8 cellular contexts compared by ENCODE assay signal in genomic region chr10:110802090-110802489, GRCh38.
A peak's percentile ranks its signal among the peaks of the same experiment; 100 is the strongest.
DNase-seq lines count a peak whose midpoint lies in the region; ATAC-seq, FAIRE-seq and TF ChIP-seq lines count a peak whose summit lies in the region.

No MANE protein-coding gene starts in this region.

- H3K79me2 ChIP-seq in GM12878 (ENCODE audit: control insufficient read depth, insufficient read depth, low read length) = no peaks in the 10 kb centered on the region; the same call in 1 of the 2 replicates

- TF ChIP-seq POLR2A in GM12878 (IDR thresholded peaks at IDR 0.05; ENCODE audit: low read depth, low read length) = no peak

- H3K27ac Mint-ChIP-seq in mesothelial cell of epicardium (peak overlapping the region; percentile 76), WTC11 (no peak overlapping the region)

- RAD21 ChIA-PET in GM12878 (lab: Charles Lee; ENCODE audit: unreplicated experiment) = interaction anchor here (0.9 to 5.0 kb wide), 33 partner anchors 10 to 496 kb away, joined by 3 to 153 read pairs (median 15); partner anchors contain the start of genes BBIP1, PDCD4 and SHOC2

- H3K4me1 Mint-ChIP-seq in mesothelial cell of epicardium (peaks cover 25% of the 10 kb centered on the region), WTC11 (peaks cover 3% of the 10 kb centered on the region)

- in situ Hi-C loops in GM12878 (cut with MboI) = no loop called here

- no peak overlapping the region; the same call in 1 of the 2 replicates for H2AFZ ChIP-seq in GM12878 (ENCODE audit: control insufficient read depth, low read depth, low read length)

- H3K27ac ChIP-seq in GM12878 (ENCODE audit: control insufficient read depth, insufficient read depth) (peak overlapping the region; percentile 91), small intestine (ENCODE audit: low read depth in 1 of 2, low read length in 1 of 2) (peak overlapping the region in 1 of 2 donors; percentile 53)

- TF ChIP-seq CTCF in GM12878 (IDR thresholded peaks at IDR 0.05 in 2 of 3, conservative IDR thresholded peaks at IDR 0.05 in 1 of 3; ENCODE audit: control insufficient read depth in 2 of 3, extremely low read depth in 1 of 3, insufficient read depth in 1 of 3, low read depth in 3 of 3, low read length in 3 of 3) (no peak), mesothelial cell of epicardium (IDR thresholded peaks at IDR 0.05; ENCODE audit: unreplicated experiment) (no peak), WTC11 (IDR thresholded peaks at IDR 0.05) (no peak)

- CTCF ChIA-PET in GM12878 (lab: Yijun Ruan, JAX) = interaction anchor here (1.0 to 5.0 kb wide), 32 partner anchors 10 to 556 kb away, joined by 3 to 196 read pairs (median 14); partner anchors contain the start of genes BBIP1, PDCD4 and SHOC2
- CTCF ChIA-PET in WTC11 (lab: Charles Lee) = no interaction called here

- peaks cover 33% of the 10 kb centered on the region for H3K4me1 ChIP-seq in GM12878 (ENCODE audit: control insufficient read depth, insufficient read depth, low read length)
- peaks cover 0 to 6% of the 10 kb centered on the region in 2 donors for H3K4me1 ChIP-seq in small intestine (ENCODE audit: control insufficient read depth in 2 of 2, insufficient read depth in 1 of 2, low read depth in 1 of 2, low read length in 1 of 2)

- peaks cover 46% of the 10 kb centered on the region for H3K36me3 Mint-ChIP-seq in mesothelial cell of epicardium
- H3K36me3 Mint-ChIP-seq in WTC11 = no peaks in the 10 kb centered on the region

- H3K36me3 ChIP-seq in GM12878 (ENCODE audit: control insufficient read depth in 2 of 2, insufficient read depth in 2 of 2, low read length in 1 of 2) (no peaks in the 10 kb centered on the region), small intestine (ENCODE audit: control insufficient read depth in 2 of 2, insufficient read depth in 2 of 2, low read length in 2 of 2) (peaks cover 0 to 2% of the 10 kb centered on the region in 2 donors)

- H3K27me3 Mint-ChIP-seq in mesothelial cell of epicardium (ENCODE audit: low read depth) (no peaks in the 10 kb centered on the region), WTC11 (ENCODE audit: low read depth) (no peaks in the 10 kb centered on the region; the same call in 1 of the 2 replicates)

- H3K4me3 ChIP-seq in GM12878 (no peak overlapping the region), small intestine (ENCODE audit: low read depth in 1 of 2, low read length in 2 of 2) (no peak overlapping the region)

- DNase-seq in AG08395 (ENCODE audit: low spot score) (peak; percentile 53), H4 (ENCODE audit: low spot score) (peak; percentile 80), GM12878 (ENCODE audit: low read depth, low spot score) (no peak), mesothelial cell of epicardium (ENCODE audit: low spot score in 2 of 2, unreplicated experiment in 2 of 2) (no peak), NOMO-1 treated with DMSO at 0.1 percent for 48 hours (lab: John Stamatoyannopoulos, UW; ENCODE audit: unreplicated experiment) (no peak), KG1 (lab: John Stamatoyannopoulos, UW) (no peak), small intestine (no peak), WTC11 (ENCODE audit: low spot score) (no peak)

- H3K9me3 ChIP-seq in GM12878 (replicated peaks; ENCODE audit: control insufficient read depth, insufficient read depth, low read length) (no peaks in the 10 kb centered on the region; the same call in 2 of the 3 replicates), small intestine (ENCODE audit: control insufficient read depth, low read depth) (no peaks in the 10 kb centered on the region)

- BruUV-seq in GM12878 (replicated peaks; lab: Mats Ljungman, UMichigan) = no TSS peak

- no peak for TF ChIP-seq RAD21 in GM12878 (IDR thresholded peaks at IDR 0.05; ENCODE audit: insufficient read depth, low read depth, low read length)

- ATAC-seq in GM12878 = no peak
- ATAC-seq in WTC11 = no peak

- no peak for FAIRE-seq in GM12878 (lab: Jason Lieb, UNC)
- no peak for FAIRE-seq in small intestine (lab: Jason Lieb, UNC)

- no peaks in the 10 kb centered on the region for H3K9me3 Mint-ChIP-seq in mesothelial cell of epicardium
- H3K9me3 Mint-ChIP-seq in WTC11 = no peaks in the 10 kb centered on the region

- H3K27me3 ChIP-seq in GM12878 (replicated peaks in 1 of 2; ENCODE audit: control insufficient read depth in 2 of 2, insufficient read depth in 2 of 2, low read length in 1 of 2) = no peaks in the 10 kb centered on the region
- H3K27me3 ChIP-seq in small intestine (ENCODE audit: control insufficient read depth in 2 of 2, insufficient read depth in 2 of 2, low read length in 2 of 2) = no peaks in the 10 kb centered on the region

- intact Hi-C loops in GM12878 (cut with micrococcal nuclease; ENCODE audit: unreplicated experiment) = loop anchor here (2.0 to 5.0 kb wide), 2 partner anchors 71 to 190 kb away; no protein-coding TSS in a partner anchor

- no peaks in the 10 kb centered on the region for H4K20me1 ChIP-seq in GM12878 (ENCODE audit: control insufficient read depth, insufficient read depth)

- SMC1A ChIA-PET in GM12878 (lab: Charles Lee; ENCODE audit: uncharacterized antibody, unreplicated experiment) = interaction anchor here (0.5 to 20.6 kb wide), 34 partner anchors 11 to 329 kb away, joined by 3 to 327 read pairs (median 12); partner anchors contain the start of genes BBIP1, PDCD4 and SHOC2

- H3K4me3 Mint-ChIP-seq in mesothelial cell of epicardium (no peak overlapping the region), WTC11 (no peak overlapping the region)

- peak overlapping the region; percentile 67 for H3K9ac ChIP-seq in GM12878 (ENCODE audit: control insufficient read depth, insufficient read depth, low read length)

- peak overlapping the region; percentile 93 for H3K4me2 ChIP-seq in GM12878 (ENCODE audit: control insufficient read depth, insufficient read depth)

- WGBS in GM12878 (ENCODE audit: insufficient coverage, insufficient replicate concordance, low lambda C conversion rate, missing lambda C conversion rate) = 94% methylated on average over 1 of the region's 1 CpG
- WGBS in small intestine, 3 donors = 82 to 88% (median 86%) methylated on average over 1 of the region's 1 CpG

- POLR2A ChIA-PET in GM12878 (lab: Charles Lee) (interaction anchor here (0.7 to 3.5 kb wide), 16 partner anchors 8 to 117 kb away, joined by 3 to 48 read pairs (median 11); partner anchors contain the start of genes BBIP1, PDCD4 and SHOC2), WTC11 (lab: Charles Lee) (interaction anchor here (1.0 to 1.4 kb wide), 2 partner anchors 69 to 117 kb away, joined by 3 read pairs; partner anchors contain the start of genes BBIP1 and SHOC2)

- no peak for TF ChIP-seq EP300 in GM12878 (IDR thresholded peaks at IDR 0.05; ENCODE audit: borderline replicate concordance in 1 of 2, control insufficient read depth in 1 of 2, low read depth in 2 of 2, low read length in 2 of 2)

TF ChIP-seq in GM12878, 131 proteins besides CTCF, POLR2A, EP300 and RAD21:
- TF ChIP-seq TARDBP (IDR thresholded peaks at IDR 0.05; ENCODE audit: borderline replicate concordance) = no peak
- no peak for TF ChIP-seq CBX3 (IDR thresholded peaks at IDR 0.05; ENCODE audit: borderline replicate concordance, low read depth)
- no peak for TF ChIP-seq SMARCA5 (IDR thresholded peaks at IDR 0.05)
- TF ChIP-seq MLLT1 (IDR thresholded peaks at IDR 0.05) = no peak
- no peak for TF ChIP-seq IKZF2 (IDR thresholded peaks at IDR 0.05)
- TF ChIP-seq NR2C2 (IDR thresholded peaks at IDR 0.05; ENCODE audit: borderline replicate concordance, control insufficient read depth, insufficient read length, low read depth) = no peak

TF ChIP-seq in WTC11, 78 proteins besides CTCF, POLR2A, EP300 and RAD21:
- TF ChIP-seq ATF3 (CRISPR knock-in tag; conservative IDR thresholded peaks at IDR 0.05) (no peak), ATF6 (CRISPR knock-in tag; IDR thresholded peaks at IDR 0.05) (no peak), ATF1 (CRISPR knock-in tag; IDR thresholded peaks at IDR 0.05) (no peak), ERG (CRISPR knock-in tag; IDR thresholded peaks at IDR 0.05) (no peak)

Comparison
In these comparisons a context has a peak if more than half of its experiments do, and no peak if none do; other contexts are left out.
1. DNase-seq: peak in AG08395 (single experiment) and H4 (single experiment); none in GM12878 (single experiment), mesothelial cell of epicardium (0 of 2), NOMO-1 treated with DMSO at 0.1 percent for 48 hours (single experiment), KG1 (single experiment), small intestine (single experiment) and WTC11 (single experiment).